Comparison of ENCODE assay signal across 9 cellular contexts in the genomic region with DNA sequence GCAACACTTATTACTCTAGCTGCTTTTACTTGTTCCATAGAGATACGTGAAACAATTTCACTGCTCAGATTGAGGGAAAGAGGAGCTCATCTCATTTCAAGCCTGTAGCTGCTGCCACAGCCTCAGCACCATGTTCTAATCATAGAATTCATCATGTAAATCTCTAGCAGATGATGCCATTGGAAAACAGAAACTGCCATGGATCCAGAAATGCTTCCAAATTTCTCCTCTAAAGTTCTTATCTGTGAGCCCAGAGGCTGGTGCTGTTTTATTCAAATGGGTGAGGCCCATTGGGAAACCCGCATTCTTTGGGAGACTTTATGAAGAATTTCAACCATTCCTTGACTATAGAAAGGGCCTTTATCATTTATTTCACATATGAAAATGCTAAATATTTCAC. TPM values are rescaled to one million over a fixed set of nuclear protein-coding genes. Genes with fewer than 3 reads are reported as not detected.
DNase-seq lines count a peak whose midpoint lies in the region; ATAC-seq and TF ChIP-seq lines count a peak whose summit lies in the region.
"Had no signal": no experiment of that assay in that cellular context is flagged by ENCODE, and none has a peak within 500 bp of the region (broad histone marks: within the 10 kb centered on the region; RNA-seq: fewer than 3 reads in every experiment).

No MANE protein-coding gene starts in this region.

- no peak overlapping the region for H3K27ac ChIP-seq in suprapubic skin

- peaks cover 3% of the 10 kb centered on the region for H3K36me3 ChIP-seq in suprapubic skin

- CTCF ChIA-PET in activated CD4-positive, alpha-beta T cell treated with anti-CD3 and anti-CD28 coated beads, Interleukin-2, amount 10 ng/mL, durations not matched to agents 7 days and 5 days (lab: Charles Lee), result interaction anchor here (0.6 to 1.3 kb wide), 4 partner anchors 15 to 255 kb away, joined by 3 read pairs; no protein-coding TSS in a partner anchor
- CTCF ChIA-PET in activated CD8-positive, alpha-beta T cell treated with anti-CD3 and anti-CD28 coated beads, Interleukin-2, amount 10 ng/mL, durations not matched to agents 7 days and 5 days (lab: Charles Lee), result interaction anchor here (1.0 to 2.0 kb wide), 5 partner anchors 12 to 274 kb away, joined by 3 to 4 read pairs (median 4); no protein-coding TSS in a partner anchor

- H3K4me1 ChIP-seq in suprapubic skin, result peaks cover 43% of the 10 kb centered on the region

- H3K36me3 Mint-ChIP-seq in activated CD4-positive, alpha-beta T cell treated with anti-CD3 and anti-CD28 coated beads, Interleukin-2, amount 10 ng/mL, durations not matched to agents 7 days and 5 days (ENCODE audit: low read depth), result peaks cover 34% of the 10 kb centered on the region
- peaks cover 44% of the 10 kb centered on the region for H3K36me3 Mint-ChIP-seq in activated CD8-positive, alpha-beta T cell treated with anti-CD3 and anti-CD28 coated beads, Interleukin-2, amount 10 ng/mL, durations not matched to agents 7 days and 5 days (ENCODE audit: low read depth)
- H3K36me3 Mint-ChIP-seq in immature natural killer cell, result peaks cover 0 to 12% (median 6%) of the 10 kb centered on the region in 3 donors

- no peak for TF ChIP-seq POLR2A in suprapubic skin (IDR thresholded peaks at IDR 0.05)

- no peak overlapping the region for H3K27ac Mint-ChIP-seq in activated CD4-positive, alpha-beta T cell treated with anti-CD3 and anti-CD28 coated beads, Interleukin-2, amount 10 ng/mL, durations not matched to agents 7 days and 5 days
- no peak overlapping the region for H3K27ac Mint-ChIP-seq in activated CD8-positive, alpha-beta T cell treated with anti-CD3 and anti-CD28 coated beads, Interleukin-2, amount 10 ng/mL, durations not matched to agents 7 days and 5 days
- peak overlapping the region; percentile 73 to 93 (median 90) for H3K27ac Mint-ChIP-seq in immature natural killer cell

- H3K4me1 Mint-ChIP-seq in activated CD4-positive, alpha-beta T cell treated with anti-CD3 and anti-CD28 coated beads, Interleukin-2, amount 10 ng/mL, durations not matched to agents 7 days and 5 days, result peaks cover 59% of the 10 kb centered on the region
- H3K4me1 Mint-ChIP-seq in activated CD8-positive, alpha-beta T cell treated with anti-CD3 and anti-CD28 coated beads, Interleukin-2, amount 10 ng/mL, durations not matched to agents 7 days and 5 days (ENCODE audit: low read depth), result peaks cover 50% of the 10 kb centered on the region
- H3K4me1 Mint-ChIP-seq in immature natural killer cell, result peaks cover 65 to 86% of the 10 kb centered on the region in 2 donors

- peak overlapping the region; percentile 95 for H3K4me3 Mint-ChIP-seq in activated CD4-positive, alpha-beta T cell treated with anti-CD3 and anti-CD28 coated beads, Interleukin-2, amount 10 ng/mL, durations not matched to agents 7 days and 5 days
- peak overlapping the region; percentile 81 for H3K4me3 Mint-ChIP-seq in activated CD8-positive, alpha-beta T cell treated with anti-CD3 and anti-CD28 coated beads, Interleukin-2, amount 10 ng/mL, durations not matched to agents 7 days and 5 days
- peak overlapping the region; percentile 87 to 95 (median 94) for H3K4me3 Mint-ChIP-seq in immature natural killer cell

- TF ChIP-seq CTCF in suprapubic skin (IDR thresholded peaks at IDR 0.05), result no peak

- no peaks in the 10 kb centered on the region for H3K9me3 Mint-ChIP-seq in activated CD4-positive, alpha-beta T cell treated with anti-CD3 and anti-CD28 coated beads, Interleukin-2, amount 10 ng/mL, durations not matched to agents 7 days and 5 days
- H3K9me3 Mint-ChIP-seq in activated CD8-positive, alpha-beta T cell treated with anti-CD3 and anti-CD28 coated beads, Interleukin-2, amount 10 ng/mL, durations not matched to agents 7 days and 5 days (ENCODE audit: insufficient read depth), result no peaks in the 10 kb centered on the region
- H3K9me3 Mint-ChIP-seq in immature natural killer cell, result no peaks in the 10 kb centered on the region

- no peak for DNase-seq in activated CD4-positive, alpha-beta T cell treated with anti-CD3 and anti-CD28 coated beads, Interleukin-2, amount 10 ng/mL, durations not matched to agents 7 days and 5 days
- DNase-seq in activated CD4-positive, alpha-beta T cell treated with anti-CD3 and anti-CD28 coated beads, Interleukin-2, amount 50 U/mL, for 4 hours, result no peak
- no peak for DNase-seq in activated CD8-positive, alpha-beta T cell treated with anti-CD3 and anti-CD28 coated beads, Interleukin-2, amount 10 ng/mL, durations not matched to agents 7 days and 5 days
- DNase-seq in immature natural killer cell (no peak), suprapubic skin (ENCODE audit: low spot score in 2 of 2) (no peak), SIG-M5 (lab: John Stamatoyannopoulos, UW) (no peak), NCI-H187 (lab: John Stamatoyannopoulos, UW) (no peak)
- DNase-seq: caudate nucleus had no signal

- 74% methylated on average over 2 of the region's 2 CpGs for WGBS in suprapubic skin

- no peaks in the 10 kb centered on the region for H3K27me3 ChIP-seq in suprapubic skin

- POLR2A ChIA-PET in activated CD4-positive, alpha-beta T cell treated with anti-CD3 and anti-CD28 coated beads, Interleukin-2, amount 10 ng/mL, durations not matched to agents 7 days and 5 days (lab: Charles Lee), result no interaction called here
- POLR2A ChIA-PET in activated CD8-positive, alpha-beta T cell treated with anti-CD3 and anti-CD28 coated beads, Interleukin-2, amount 10 ng/mL, durations not matched to agents 7 days and 5 days (lab: Charles Lee), result interaction anchor here (1.1 kb wide), 1 partner anchor 15 kb away, joined by 3 read pairs; no protein-coding TSS in a partner anchor

- H3K27me3 Mint-ChIP-seq in activated CD4-positive, alpha-beta T cell treated with anti-CD3 and anti-CD28 coated beads, Interleukin-2, amount 10 ng/mL, durations not matched to agents 7 days and 5 days, result peaks cover 2% of the 10 kb centered on the region
- no peaks in the 10 kb centered on the region for H3K27me3 Mint-ChIP-seq in activated CD8-positive, alpha-beta T cell treated with anti-CD3 and anti-CD28 coated beads, Interleukin-2, amount 10 ng/mL, durations not matched to agents 7 days and 5 days (ENCODE audit: low read depth)
- H3K27me3 Mint-ChIP-seq in immature natural killer cell (ENCODE audit: low read depth in 3 of 3), result peaks cover 10 to 14% (median 13%) of the 10 kb centered on the region in 3 donors

- no peaks in the 10 kb centered on the region for H3K9me3 ChIP-seq in suprapubic skin

- peak overlapping the region; percentile 68 for H3K4me3 ChIP-seq in suprapubic skin

- no peak for TF ChIP-seq EP300 in suprapubic skin (IDR thresholded peaks at IDR 0.05)

- no peak for ATAC-seq in activated CD8-positive, alpha-beta T cell treated with anti-CD3 and anti-CD28 coated beads, Interleukin-2, amount 10 ng/mL, durations not matched to agents 7 days and 5 days
- no peak for ATAC-seq in HG03354 (IDR thresholded peaks at IDR 0.05; ENCODE audit: poor library complexity, severe bottlenecking, unreplicated experiment)

RNA-seq across cellular contexts. Expression of gene CDC42EP3, which starts 1.9 kb away (rescaled TPM):
- total RNA-seq in activated CD4-positive, alpha-beta T cell treated with anti-CD3 and anti-CD28 coated beads, Interleukin-2, amount 10 ng/mL, durations not matched to agents 7 days and 5 days, result 10 to 100 TPM; 28.2 to 39.8 TPM
- 10 to 100 TPM; 30.1 to 33.2 TPM for total RNA-seq in activated CD8-positive, alpha-beta T cell treated with anti-CD3 and anti-CD28 coated beads, Interleukin-2, amount 10 ng/mL, durations not matched to agents 7 days and 5 days
- polyA plus RNA-seq in immature natural killer cell, result 100 to 1,000 TPM in 1 of 3 donors, 10 to 100 TPM in 2; 80.7 to 170 (median 81.3) TPM
- total RNA-seq in suprapubic skin, result 10 to 100 TPM in 3 of 4 donors, 1 to 10 TPM in 1; 9.0 to 38.0 (median 23.5) TPM

Comparison
In these comparisons a context has a peak if more than half of its experiments do, and no peak if none do; other contexts are left out.
1. H3K27ac Mint-ChIP-seq: peak in immature natural killer cell (6 of 6); none in activated CD4-positive, alpha-beta T cell treated with anti-CD3 and anti-CD28 coated beads, Interleukin-2, amount 10 ng/mL, durations not matched to agents 7 days and 5 days (single experiment) and activated CD8-positive, alpha-beta T cell treated with anti-CD3 and anti-CD28 coated beads, Interleukin-2, amount 10 ng/mL, durations not matched to agents 7 days and 5 days (single experiment).
2. Peak in every context shown above with its lines, with median percentiles within 50 percentile points of each other: H3K4me3 Mint-ChIP-seq.